In the genomic region with DNA sequence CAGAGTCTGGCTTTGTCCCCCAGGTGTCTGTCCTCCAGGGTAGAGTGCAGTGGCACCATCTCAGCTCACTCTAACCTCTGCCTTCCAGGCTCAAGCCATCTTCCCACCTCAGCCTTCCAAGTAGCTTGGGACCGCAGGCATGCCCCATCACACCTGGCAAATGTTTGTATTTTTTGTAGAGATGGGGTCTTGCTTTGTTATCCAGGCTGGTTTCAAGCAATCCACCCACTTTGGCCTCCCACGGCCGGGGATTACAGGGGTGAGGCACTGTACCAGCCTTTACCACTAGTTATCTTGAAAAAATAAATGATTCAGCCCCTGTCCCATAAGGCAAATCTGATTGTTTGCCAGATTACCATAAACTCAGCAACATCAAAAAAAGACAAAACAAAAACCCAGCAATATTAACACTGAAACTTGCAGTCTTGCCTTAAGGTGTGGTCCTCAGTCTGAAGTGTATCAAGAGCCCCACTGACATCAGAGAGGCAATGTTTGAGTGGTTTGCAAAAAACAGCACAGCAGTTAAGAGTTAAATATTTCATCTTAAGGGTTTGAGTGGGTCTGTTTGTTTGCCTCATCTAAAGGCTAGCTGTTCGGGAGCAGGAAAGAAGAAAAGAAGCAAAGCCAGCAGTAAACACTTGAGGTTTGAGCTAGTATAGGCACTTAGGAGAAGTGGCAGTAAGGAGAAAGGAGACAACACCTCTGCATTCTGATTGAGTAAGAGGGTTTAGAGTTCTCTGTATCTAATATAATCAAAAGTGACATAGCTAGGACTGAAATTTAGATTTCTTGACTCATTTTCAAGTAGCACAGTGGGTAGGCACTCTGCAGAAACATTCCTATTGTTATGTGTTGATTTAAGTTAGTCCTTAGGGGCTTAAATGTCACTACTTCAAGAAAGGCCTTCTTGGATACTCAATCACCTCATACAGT, we compare ENCODE assay signal across 9 cellular contexts. TPM values are rescaled to one million over a fixed set of nuclear protein-coding genes. Genes with fewer than 3 reads are reported as not detected.
DNase-seq lines count a peak whose midpoint lies in the region; ATAC-seq and TF ChIP-seq lines count a peak whose summit lies in the region.
"Had no signal": no experiment of that assay in that cellular context is flagged by ENCODE, and none has a peak within 500 bp of the region (broad histone marks: within the 10 kb centered on the region; RNA-seq: fewer than 3 reads in every experiment).

No MANE protein-coding gene starts in this region.

- WGBS in IMR-90 (ENCODE audit: extremely low coverage in 2 of 2, insufficient read length in 1 of 2), 2 experiments, result 0% methylated on average over 1 of the region's 4 CpGs; no CpG with 5 or more reads in 1 of the 2 experiments
- WGBS in prostate gland, result 57% methylated on average over 4 of the region's 4 CpGs

- in situ Hi-C loops in IMR-90 (cut with MboI; ENCODE audit: low sequenced_read_pairs), result no loop called here

- H3K4me3 Mint-ChIP-seq in brain, result peak overlapping the region in 1 of 5 experiments; percentile 77

- H3K79me1 ChIP-seq in IMR-90 (ENCODE audit: low read depth in 1 of 2, low read length in 2 of 2), result peaks cover 10 to 64% of the 10 kb centered on the region in 2 experiments

- H3K9me1 ChIP-seq in IMR-90 (ENCODE audit: insufficient read depth, low read length), result peaks cover 13% of the 10 kb centered on the region; the same call in 1 of the 2 replicates

- H2AFZ ChIP-seq in IMR-90 (replicated peaks; ENCODE audit: low read length, poor library complexity), result no peak overlapping the region
- H2AFZ ChIP-seq: parathyroid adenoma had no signal

- TF ChIP-seq CTCF in IMR-90 (conservative IDR thresholded peaks at IDR 0.05; ENCODE audit: low read depth, low read length) (no peak), brain (conservative IDR thresholded peaks at IDR 0.05) (no peak), prostate gland (IDR thresholded peaks at IDR 0.05) (no peak)

- H3K4me2 ChIP-seq in IMR-90 (ENCODE audit: low read depth, low read length), result peak overlapping the region; percentile 52; the same call in 1 of the 2 replicates

- H2BK120ac ChIP-seq in IMR-90 (ENCODE audit: low read depth, low read length), result no peak overlapping the region

- peak overlapping the region in 4 of 5 experiments; percentile 40 to 94 (median 72) for H3K27ac Mint-ChIP-seq in brain

- H2AK9ac ChIP-seq in IMR-90 (replicated peaks; ENCODE audit: low read depth, low read length, poor library complexity), result no peak overlapping the region

- no peaks in the 10 kb centered on the region for H3K27me3 Mint-ChIP-seq in brain

- H3K14ac ChIP-seq in IMR-90 (replicated peaks; ENCODE audit: low read depth, low read length), result peak overlapping the region; percentile 32; the same call in 1 of the 2 replicates

- no peak overlapping the region for H3K4ac ChIP-seq in IMR-90 (ENCODE audit: low read depth, low read length)

- TF ChIP-seq RAD21 in IMR-90 (IDR thresholded peaks at IDR 0.05; ENCODE audit: low read length), result no peak

- H3K36me3 ChIP-seq in IMR-90 (ENCODE audit: control insufficient read depth, insufficient read depth, low read length), result no peaks in the 10 kb centered on the region
- no peaks in the 10 kb centered on the region for H3K36me3 ChIP-seq in effector memory CD4-positive, alpha-beta T cell (ENCODE audit: control insufficient read depth, insufficient read depth, low read length)
- no peaks in the 10 kb centered on the region for H3K36me3 ChIP-seq in prostate gland

- no peak overlapping the region for H2BK15ac ChIP-seq in IMR-90 (ENCODE audit: low read depth, low read length)

- no peak overlapping the region for H3K56ac ChIP-seq in IMR-90 (ENCODE audit: extremely low read depth, insufficient read depth, low read length)

- POLR2A ChIA-PET in IMR-90 (lab: Charles Lee; ENCODE audit: unreplicated experiment), result no interaction called here

- no peak overlapping the region for H2AK5ac ChIP-seq in IMR-90 (ENCODE audit: low read depth, low read length)

- peaks cover 50% of the 10 kb centered on the region for H3K4me1 Mint-ChIP-seq in brain

- H4K5ac ChIP-seq in IMR-90 (ENCODE audit: low read depth, low read length), result no peak overlapping the region

- no peak overlapping the region for H3K9ac ChIP-seq in IMR-90 (ENCODE audit: low read depth, low read length)
- H3K9ac ChIP-seq: parathyroid adenoma had no signal

- intact Hi-C loops in IMR-90 (cut with micrococcal nuclease), result loop anchor here (5.0 kb wide), 1 partner anchor 34 kb away; no protein-coding TSS in a partner anchor
- intact Hi-C loops in prostate gland (cut with DNase I), result no loop called here

- TF ChIP-seq POLR2A in IMR-90 (IDR thresholded peaks at IDR 0.05; ENCODE audit: low read depth, low read length), result no peak
- no peak for TF ChIP-seq POLR2A in prostate gland (IDR thresholded peaks at IDR 0.05)

- H3K27ac ChIP-seq in IMR-90 (ENCODE audit: insufficient read depth, low read length), result no peak overlapping the region
- no peak overlapping the region for H3K27ac ChIP-seq in effector memory CD4-positive, alpha-beta T cell (ENCODE audit: insufficient read depth, low read length, poor library complexity, severe bottlenecking)
- H3K27ac ChIP-seq in prostate gland, result no peak overlapping the region
- H3K27ac ChIP-seq: parathyroid adenoma had no signal

- H3K36me3 Mint-ChIP-seq in brain, result peaks cover 15% of the 10 kb centered on the region

- no peaks in the 10 kb centered on the region for H3K9me3 ChIP-seq in IMR-90 (ENCODE audit: control insufficient read depth, insufficient read depth, low read length)
- H3K9me3 ChIP-seq in effector memory CD4-positive, alpha-beta T cell (ENCODE audit: control insufficient read depth, low read length), result no peaks in the 10 kb centered on the region
- no peaks in the 10 kb centered on the region for H3K9me3 ChIP-seq in prostate gland

- no peak for DNase-seq in activated CD4-positive, CD25-positive, alpha-beta regulatory T cell (lab: John Stamatoyannopoulos, UW)
- DNase-seq in IMR-90 (no peak), renal cortical epithelial cell (ENCODE audit: low read depth) (peak; percentile 69), prostate gland (ENCODE audit: low spot score) (no peak), NCI-H446 (lab: John Stamatoyannopoulos, UW) (no peak)
- no peak for DNase-seq in effector memory CD4-positive, alpha-beta T cell

- H4K8ac ChIP-seq in IMR-90 (ENCODE audit: low read depth in 2 of 2, low read length in 2 of 2), result no peak overlapping the region

- H3K23ac ChIP-seq in IMR-90 (ENCODE audit: low read depth, low read length), result peak overlapping the region; percentile 8; the same call in 1 of the 2 replicates

- CTCF ChIA-PET in IMR-90 (lab: Yijun Ruan, JAX), result interaction anchor here (1.3 kb wide), 1 partner anchor 17 kb away, joined by 3 read pairs; no protein-coding TSS in a partner anchor

- no peak overlapping the region for H2BK20ac ChIP-seq in IMR-90 (ENCODE audit: low read depth, low read length)

- H3K4me1 ChIP-seq in IMR-90 (ENCODE audit: control insufficient read depth, insufficient read depth, low read length) (peaks cover 10% of the 10 kb centered on the region), prostate gland (replicated peaks) (no peaks in the 10 kb centered on the region)
- H3K4me1 ChIP-seq in effector memory CD4-positive, alpha-beta T cell (ENCODE audit: control insufficient read depth, insufficient read depth, low read length, poor library complexity, severe bottlenecking), result peaks cover 3% of the 10 kb centered on the region

- H4K91ac ChIP-seq in IMR-90 (ENCODE audit: insufficient read depth, low read depth, low read length), result no peak overlapping the region

- H3K18ac ChIP-seq in IMR-90 (ENCODE audit: low read depth, low read length), result no peak overlapping the region

- H3K9me3 Mint-ChIP-seq in brain, result no peaks in the 10 kb centered on the region

- peaks cover 64% of the 10 kb centered on the region for H4K20me1 ChIP-seq in IMR-90 (ENCODE audit: insufficient read depth, low read length)

- no TSS peak for BruUV-seq in IMR-90 (replicated peaks; lab: Mats Ljungman, UMichigan)

- dilution Hi-C loops in IMR-90 (cut with HindIII; ENCODE audit: low sequenced_read_pairs, unreplicated experiment), result no loop called here

- no peaks in the 10 kb centered on the region for H3K27me3 ChIP-seq in IMR-90 (ENCODE audit: control insufficient read depth, insufficient read depth, low read length)
- no peaks in the 10 kb centered on the region for H3K27me3 ChIP-seq in effector memory CD4-positive, alpha-beta T cell (replicated peaks; ENCODE audit: control insufficient read depth, insufficient read depth, low read length, poor library complexity, severe bottlenecking)
- H3K27me3 ChIP-seq in prostate gland (replicated peaks; ENCODE audit: insufficient read depth), result no peaks in the 10 kb centered on the region

- H2BK5ac ChIP-seq in IMR-90 (ENCODE audit: low read depth, low read length, poor library complexity, severe bottlenecking), result peak overlapping the region; percentile 57

- ATAC-seq in activated CD4-positive, CD25-positive, alpha-beta regulatory T cell treated with anti-CD3 and anti-CD28 coated beads, Interleukin-2, amount 50 U/mL, for 24 hours, result peak; percentile 42 to 44
- ATAC-seq in IMR-90 (ENCODE audit: low read depth), result peak; percentile 46

- H3K4me3 ChIP-seq in IMR-90 (ENCODE audit: insufficient read depth, low read depth, low read length) (no peak overlapping the region), prostate gland (no peak overlapping the region)
- no peak overlapping the region for H3K4me3 ChIP-seq in effector memory CD4-positive, alpha-beta T cell (ENCODE audit: insufficient read depth, low read depth, low read length, poor library complexity, severe bottlenecking)

TF ChIP-seq in IMR-90, 13 proteins besides CTCF, POLR2A, EP300 and RAD21 (continues in another document):
- TF ChIP-seq SMC3 (IDR thresholded peaks at IDR 0.05; ENCODE audit: low read depth, low read length), result no peak

RNA-seq across cellular contexts. Expression of gene EDEM1, which starts 26.3 kb away (rescaled TPM):
- total RNA-seq in IMR-90 (2012; rRNA removed), result 20.8 and 23.5 TPM in 2 replicates
- 19.9 and 27.0 TPM in 2 replicates for polyA plus RNA-seq in IMR-90 (2012; rRNA removed)
- 9.4 and 12.3 TPM in 2 replicates for polyA plus RNA-seq in IMR-90 (2012; cell fraction: cytosol; rRNA removed)
- polyA plus RNA-seq in IMR-90 (2012; cell fraction: nucleus; rRNA removed; ENCODE audit: low replicate concordance), result 15.0 and 38.4 TPM in 2 replicates
- 1.4 TPM for polyA plus RNA-seq in brain (ENCODE audit: insufficient read depth, low read depth, low replicate concordance)
- total RNA-seq in renal cortical epithelial cell, result 27.4 and 35.0 TPM in 2 replicates
- total RNA-seq in prostate gland, result 10 to 100 TPM; 40.5 to 63.1 TPM

RNA-seq across cellular contexts. Expression of gene ARL8B, which starts 39.1 kb away (rescaled TPM):
- total RNA-seq in IMR-90 (2012; rRNA removed) (47.0 and 62.5 TPM in 2 replicates), renal cortical epithelial cell (66.0 and 88.5 TPM in 2 replicates), prostate gland (10 to 100 TPM; 42.9 to 43.1 TPM)
- polyA plus RNA-seq in IMR-90 (2012; rRNA removed) (23.8 and 32.3 TPM in 2 replicates), brain (ENCODE audit: insufficient read depth, low read depth, low replicate concordance) (27.7 TPM)
- 13.0 and 20.9 TPM in 2 replicates for polyA plus RNA-seq in IMR-90 (2012; cell fraction: cytosol; rRNA removed)
- 17.4 and 28.8 TPM in 2 replicates for polyA plus RNA-seq in IMR-90 (2012; cell fraction: nucleus; rRNA removed; ENCODE audit: low replicate concordance)
